Comparison of ENCODE assay signal across 8 cellular contexts in the genomic region with DNA sequence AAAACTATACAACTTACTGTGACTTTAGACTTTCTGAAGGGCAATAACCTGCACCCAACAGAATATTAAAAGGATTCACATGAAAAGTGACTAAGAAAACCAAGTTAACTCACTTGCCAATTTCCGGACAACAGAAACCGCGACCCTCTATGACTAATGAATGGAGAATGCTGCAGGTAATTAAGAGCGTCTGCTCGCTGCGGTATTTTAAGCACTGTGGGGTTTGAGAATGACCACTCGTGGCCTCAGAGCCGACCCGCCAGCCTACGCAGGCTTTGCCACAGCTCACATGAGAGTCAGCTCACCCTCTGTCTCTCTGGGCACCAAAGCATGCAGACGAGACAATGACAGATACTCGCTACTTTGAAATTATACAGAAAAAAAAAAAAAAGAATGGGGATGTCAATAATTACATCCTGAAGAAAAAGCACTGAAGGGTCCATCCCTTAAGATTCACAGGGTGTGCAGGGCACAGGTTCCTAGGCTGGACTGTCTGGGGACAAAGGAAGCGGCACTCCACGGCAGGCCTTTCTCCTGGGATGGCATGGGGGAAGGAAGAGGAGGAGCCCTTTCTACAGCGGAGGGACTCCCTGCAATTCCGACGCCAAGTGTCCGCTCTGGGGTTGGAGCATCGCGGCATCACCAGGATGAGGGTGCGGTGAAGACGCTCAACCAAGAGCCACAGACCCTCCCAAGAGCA. TPM values are rescaled to one million over a fixed set of nuclear protein-coding genes. Genes with fewer than 3 reads are reported as not detected.
DNase-seq lines count a peak whose midpoint lies in the region; ATAC-seq and TF ChIP-seq lines count a peak whose summit lies in the region.

No MANE protein-coding gene starts in this region.

- H3K4me1 ChIP-seq in upper lobe of right lung: peaks cover 22% of the 10 kb centered on the region
- no peaks in the 10 kb centered on the region for H3K4me1 ChIP-seq in H9 (ENCODE audit: insufficient read depth, low read length)

- peaks cover 6 to 9% of the 10 kb centered on the region in 2 experiments; a peak in 3 of 4 replicates for H3K4me1 Mint-ChIP-seq in H9

- H3K23ac ChIP-seq in H9 (ENCODE audit: insufficient read length, low read depth, low read length): no peak overlapping the region

- H2AFZ ChIP-seq in H9 (ENCODE audit: low read length): no peak overlapping the region

- no peak overlapping the region for H4K8ac ChIP-seq in H9 (replicated peaks; ENCODE audit: insufficient read length, low read depth, low read length)

- no peak overlapping the region for H3K56ac ChIP-seq in H9 (ENCODE audit: insufficient read length, low read depth, low read length)

- H2BK12ac ChIP-seq in H9 (ENCODE audit: insufficient read length, low read depth, low read length): no peak overlapping the region

- H3K4me3 Mint-ChIP-seq in H9: no peak overlapping the region

- H3K36me3 Mint-ChIP-seq in H9 (ENCODE audit: insufficient read depth in 1 of 3, low read depth in 3 of 3): peaks cover 9 to 41% (median 37%) of the 10 kb centered on the region in 3 experiments; a peak in 6 of 7 replicates

- H3K14ac ChIP-seq in H9 (ENCODE audit: insufficient read depth, low read length): no peak overlapping the region

- intact Hi-C loops in cardiac septum (cut with DNase I): no loop called here
- intact Hi-C loops in left cardiac atrium (cut with DNase I): no loop called here
- intact Hi-C loops in upper lobe of right lung (cut with DNase I): no loop called here

- no peak overlapping the region for H2BK20ac ChIP-seq in H9 (ENCODE audit: low read depth, low read length, poor library complexity, severe bottlenecking)

- H3K27me3 ChIP-seq in upper lobe of right lung: no peaks in the 10 kb centered on the region
- no peaks in the 10 kb centered on the region for H3K27me3 ChIP-seq in H9 (ENCODE audit: insufficient read depth, low read length)

- DNase-seq in cardiac septum (ENCODE audit: low spot score): peak; percentile 74
- DNase-seq in left cardiac atrium: no peak
- DNase-seq in activated CD8-positive, alpha-beta memory T cell treated with anti-CD3 and anti-CD28 coated beads, Interleukin-2, amount 50 U/mL, for 48 hours: peak; percentile 75
- peak; percentile 97 for DNase-seq in kidney glomerular epithelial cell (lab: John Stamatoyannopoulos, UW)
- peak; percentile 54 for DNase-seq in upper lobe of right lung
- DNase-seq in midbrain (lab: John Stamatoyannopoulos, UW): no peak
- DNase-seq in H9: no peak
- DNase-seq in NCI-H82 (lab: John Stamatoyannopoulos, UW): no peak

- ATAC-seq in left cardiac atrium (no peak), upper lobe of right lung (no peak)

- H3K79me1 ChIP-seq in H9 (ENCODE audit: insufficient read depth, low read depth, low read length, poor library complexity, severe bottlenecking): peaks cover 4% of the 10 kb centered on the region

- no peaks in the 10 kb centered on the region for H3K79me2 ChIP-seq in H9 (ENCODE audit: insufficient read depth, low read length)

- WGBS in H9 (ENCODE audit: extremely low coverage, insufficient read length, low lambda C conversion rate): no CpG with 5 or more reads among the region's 22 CpGs

- H3K36me3 ChIP-seq in upper lobe of right lung: peaks cover 53% of the 10 kb centered on the region

- no peak overlapping the region for H3K4ac ChIP-seq in H9 (ENCODE audit: low read depth, low read length)

- no peaks in the 10 kb centered on the region for H3K9me3 Mint-ChIP-seq in H9

- no peak overlapping the region for H2BK120ac ChIP-seq in H9 (ENCODE audit: low read depth, low read length, poor library complexity, severe bottlenecking)

- no peak overlapping the region for H3K18ac ChIP-seq in H9 (ENCODE audit: insufficient read length, low read depth, low read length)

- no peak overlapping the region for H4K5ac ChIP-seq in H9 (ENCODE audit: insufficient read length, low read depth, low read length)

- H3K9me3 ChIP-seq in upper lobe of right lung: no peaks in the 10 kb centered on the region
- H3K9me3 ChIP-seq in H9 (ENCODE audit: control insufficient read depth, low read depth, low read length): no peaks in the 10 kb centered on the region

- H3K23me2 ChIP-seq in H9 (ENCODE audit: insufficient read length, low read depth, low read length, poor library complexity, severe bottlenecking): no peaks in the 10 kb centered on the region

- H2BK15ac ChIP-seq in H9 (ENCODE audit: low read depth, low read length): no peak overlapping the region

- H3K4me3 ChIP-seq in upper lobe of right lung: no peak overlapping the region

- TF ChIP-seq CTCF in upper lobe of right lung (IDR thresholded peaks at IDR 0.05) (no peak), H9 (conservative IDR thresholded peaks at IDR 0.05) (no peak)

- no peak overlapping the region for H4K91ac ChIP-seq in H9 (ENCODE audit: insufficient read length, low read depth, low read length)

- no peak overlapping the region for H2BK5ac ChIP-seq in H9 (ENCODE audit: insufficient read length, low read length)

- no peak overlapping the region for H3K4me2 ChIP-seq in H9 (ENCODE audit: insufficient read depth, insufficient read length, low read length)

- no peaks in the 10 kb centered on the region for H3K27me3 Mint-ChIP-seq in H9 (ENCODE audit: low read depth)

- no peak overlapping the region for H3T11ph ChIP-seq in H9 (ENCODE audit: low read length)

- H2AK5ac ChIP-seq in H9 (ENCODE audit: insufficient read length, low read length): no peak overlapping the region

- H3K27ac Mint-ChIP-seq in H9: peak overlapping the region in 1 of 3 experiments; percentile 61; a peak in 2 of 7 replicates

- H3K9ac ChIP-seq in H9 (ENCODE audit: extremely low read depth, insufficient read length, low read length): no peak overlapping the region

- H3K27ac ChIP-seq in upper lobe of right lung (no peak overlapping the region), H9 (ENCODE audit: insufficient read length, low read depth, low read length) (no peak overlapping the region)

- H4K20me1 ChIP-seq in H9 (ENCODE audit: control insufficient read depth, insufficient read depth, insufficient read length): no peaks in the 10 kb centered on the region

RNA-seq across cellular contexts. Expression of gene ZCCHC14, which starts 35.0 kb away (rescaled TPM):
- total RNA-seq in cardiac septum (20.5 TPM), left cardiac atrium (10 to 100 TPM; 14.4 to 14.9 TPM), upper lobe of right lung (27.2 TPM), H9 (2021) (27.6 and 27.7 TPM in 2 replicates)

Comparison
In these comparisons a context has a peak if more than half of its experiments do, and no peak if none do; other contexts are left out.
1. DNase-seq: peak in cardiac septum (single experiment), activated CD8-positive, alpha-beta memory T cell treated with anti-CD3 and anti-CD28 coated beads, Interleukin-2, amount 50 U/mL, for 48 hours (single experiment), kidney glomerular epithelial cell (single experiment) and upper lobe of right lung (single experiment); none in left cardiac atrium (single experiment), midbrain (single experiment), H9 (single experiment) and NCI-H82 (single experiment).